In the genomic region with DNA sequence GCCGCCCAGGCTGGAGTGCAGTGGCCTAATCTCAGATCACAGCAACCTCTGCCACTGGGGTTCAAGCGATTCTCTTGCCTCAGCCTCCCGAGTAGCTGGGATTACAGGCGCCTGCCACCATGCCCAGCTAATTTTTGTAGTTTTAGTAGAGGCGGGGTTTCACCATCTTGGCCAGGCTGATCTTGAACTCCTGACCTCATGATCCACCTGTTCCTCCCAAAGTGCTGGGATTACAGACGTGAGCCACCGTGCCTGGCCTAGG, we compare ENCODE assay signal across 8 cellular contexts. TPM values are rescaled to one million over a fixed set of nuclear protein-coding genes. Genes with fewer than 3 reads are reported as not detected.
DNase-seq lines count a peak whose midpoint lies in the region; ATAC-seq, FAIRE-seq and TF ChIP-seq lines count a peak whose summit lies in the region.
"Not testable (repeated sequence)": the region's sequence is repeated elsewhere in the genome, so short reads cannot be mapped to it uniquely, and the experiment has no call there.

No MANE protein-coding gene starts in this region.

- H3K27ac ChIP-seq in CD4-positive, alpha-beta T cell (ENCODE audit: low read depth, low read length); astrocyte (ENCODE audit: low read depth, low read length): not testable (repeated sequence)
- peak overlapping the region in 1 of 2 donors; percentile 87 for H3K27ac ChIP-seq in liver (ENCODE audit: low read depth in 1 of 2, low read length in 2 of 2)

- POLR2A ChIA-PET in CD4-positive, alpha-beta T cell (lab: Charles Lee) = interaction anchor here (0.6 to 3.8 kb wide), 2 partner anchors 98 to 886 kb away, joined by 3 to 22 read pairs; partner anchors contain the start of gene CDPF1
- POLR2A ChIA-PET in activated CD8-positive, alpha-beta T cell treated with anti-CD3 and anti-CD28 coated beads, Interleukin-2, amount 10 ng/mL, durations not matched to agents 7 days and 5 days (lab: Charles Lee) = interaction anchor here (0.7 to 1.7 kb wide), 3 partner anchors 19 to 144 kb away, joined by 3 to 10 read pairs (median 3); no protein-coding TSS in a partner anchor

- H3K9ac ChIP-seq in astrocyte (ENCODE audit: low read length) = not testable (repeated sequence)
- H3K9ac ChIP-seq in liver (ENCODE audit: low read depth in 1 of 2, low read length in 2 of 2) = peak overlapping the region in 1 of 2 donors; percentile 59

- H3K79me2 ChIP-seq in astrocyte (ENCODE audit: insufficient read depth, low read length) = not testable (repeated sequence)

- TF ChIP-seq RAD21 in liver (IDR thresholded peaks at IDR 0.05) = not testable (repeated sequence)

- H3K4me2 ChIP-seq in astrocyte (ENCODE audit: low read length) = peak overlapping the region; percentile 98

- peak overlapping the region; percentile 64 for H3K27ac Mint-ChIP-seq in CD4-positive, alpha-beta T cell
- peak overlapping the region in 2 of 3 donors; percentile 91 to 94 for H3K27ac Mint-ChIP-seq in IgD-negative memory B cell
- not testable (repeated sequence) for H3K27ac Mint-ChIP-seq in activated CD8-positive, alpha-beta T cell treated with anti-CD3 and anti-CD28 coated beads, Interleukin-2, amount 10 ng/mL, durations not matched to agents 7 days and 5 days; astrocyte (ENCODE audit: unreplicated experiment); nephron progenitor cell
- peak overlapping the region; percentile 74 for H3K27ac Mint-ChIP-seq in stimulated activated memory B cell treated with anti-CD40 and anti-IgM and Interleukin-4, amounts not matched to agents 10 μg/mL and 1 μg/mL and 100 μg/mL, for 72 hours

- 34% methylated on average over 7 of the region's 7 CpGs for WGBS in liver

- H3K4me1 ChIP-seq in astrocyte (ENCODE audit: insufficient read depth, low read length) = peaks cover 11% of the 10 kb centered on the region
- H3K4me1 ChIP-seq in liver (ENCODE audit: control insufficient read depth in 4 of 4, insufficient read depth in 4 of 4, low read length in 3 of 4) = peaks cover 5 to 76% (median 56%) of the 10 kb centered on the region in 4 donors

- intact Hi-C loops in CD4-positive, alpha-beta T cell (cut with DNase I, micrococcal nuclease) = loop anchor here in 1 of 2 experiments (5.0 to 10.0 kb wide), 2 partner anchors 80 to 477 kb away; partner anchors contain the start of gene ATXN10

- peaks cover 40% of the 10 kb centered on the region for H3K36me3 Mint-ChIP-seq in CD4-positive, alpha-beta T cell (ENCODE audit: low read depth)
- not testable (repeated sequence) for H3K36me3 Mint-ChIP-seq in IgD-negative memory B cell; astrocyte (ENCODE audit: low read depth, unreplicated experiment); nephron progenitor cell (ENCODE audit: low read depth)
- H3K36me3 Mint-ChIP-seq in activated CD8-positive, alpha-beta T cell treated with anti-CD3 and anti-CD28 coated beads, Interleukin-2, amount 10 ng/mL, durations not matched to agents 7 days and 5 days (ENCODE audit: low read depth) = peaks cover 15% of the 10 kb centered on the region
- H3K36me3 Mint-ChIP-seq in stimulated activated memory B cell treated with anti-CD40 and anti-IgM and Interleukin-4, amounts not matched to agents 10 μg/mL and 1 μg/mL and 100 μg/mL, for 72 hours = peaks cover 23% of the 10 kb centered on the region

- not testable (repeated sequence) for FAIRE-seq in astrocyte (lab: Jason Lieb, UNC)

- not testable (repeated sequence) for DNase-seq in CD4-positive, alpha-beta T cell; activated CD8-positive, alpha-beta T cell treated with anti-CD3 and anti-CD28 coated beads, Interleukin-2, amount 10 ng/mL, durations not matched to agents 7 days and 5 days; astrocyte (ENCODE audit: low read depth); fibroblast of pulmonary artery (ENCODE audit: low read depth); nephron progenitor cell

- H3K9me3 Mint-ChIP-seq in CD4-positive, alpha-beta T cell; IgD-negative memory B cell; activated CD8-positive, alpha-beta T cell treated with anti-CD3 and anti-CD28 coated beads, Interleukin-2, amount 10 ng/mL, durations not matched to agents 7 days and 5 days (ENCODE audit: insufficient read depth); astrocyte (ENCODE audit: unreplicated experiment); nephron progenitor cell; stimulated activated memory B cell treated with anti-CD40 and anti-IgM and Interleukin-4, amounts not matched to agents 10 μg/mL and 1 μg/mL and 100 μg/mL, for 72 hours: not testable (repeated sequence)

- peaks cover 14% of the 10 kb centered on the region for H3K4me1 Mint-ChIP-seq in CD4-positive, alpha-beta T cell (ENCODE audit: low read depth)
- peaks cover 11 to 17% (median 14%) of the 10 kb centered on the region in 3 donors for H3K4me1 Mint-ChIP-seq in IgD-negative memory B cell
- H3K4me1 Mint-ChIP-seq in activated CD8-positive, alpha-beta T cell treated with anti-CD3 and anti-CD28 coated beads, Interleukin-2, amount 10 ng/mL, durations not matched to agents 7 days and 5 days (ENCODE audit: low read depth) = peaks cover 22% of the 10 kb centered on the region
- H3K4me1 Mint-ChIP-seq in astrocyte (ENCODE audit: low read depth, unreplicated experiment) = not testable (repeated sequence)
- H3K4me1 Mint-ChIP-seq in nephron progenitor cell = peaks cover 26% of the 10 kb centered on the region
- peaks cover 29% of the 10 kb centered on the region for H3K4me1 Mint-ChIP-seq in stimulated activated memory B cell treated with anti-CD40 and anti-IgM and Interleukin-4, amounts not matched to agents 10 μg/mL and 1 μg/mL and 100 μg/mL, for 72 hours

- not testable (repeated sequence) for H3K36me3 ChIP-seq in astrocyte (ENCODE audit: insufficient read depth, low read length); liver (ENCODE audit: control insufficient read depth in 4 of 4, insufficient read depth in 3 of 4, low read depth in 1 of 4, low read length in 3 of 4)

- not testable (repeated sequence) for H3K27me3 ChIP-seq in CD4-positive, alpha-beta T cell (ENCODE audit: control insufficient read depth, insufficient read depth, low read length); liver (ENCODE audit: control insufficient read depth in 4 of 4, insufficient read depth in 4 of 4, low read length in 3 of 4)
- H3K27me3 ChIP-seq in astrocyte (ENCODE audit: insufficient read depth, low read length) = peaks cover 17% of the 10 kb centered on the region

- H3K4me3 Mint-ChIP-seq in CD4-positive, alpha-beta T cell = peak overlapping the region; percentile 89
- peak overlapping the region in 3 of 4 donors; percentile 91 to 93 (median 92) for H3K4me3 Mint-ChIP-seq in IgD-negative memory B cell
- H3K4me3 Mint-ChIP-seq in activated CD8-positive, alpha-beta T cell treated with anti-CD3 and anti-CD28 coated beads, Interleukin-2, amount 10 ng/mL, durations not matched to agents 7 days and 5 days = peak overlapping the region; percentile 79
- peak overlapping the region; percentile 60 for H3K4me3 Mint-ChIP-seq in astrocyte (ENCODE audit: unreplicated experiment)
- H3K4me3 Mint-ChIP-seq in nephron progenitor cell = peak overlapping the region; percentile 76
- H3K4me3 Mint-ChIP-seq in stimulated activated memory B cell treated with anti-CD40 and anti-IgM and Interleukin-4, amounts not matched to agents 10 μg/mL and 1 μg/mL and 100 μg/mL, for 72 hours = peak overlapping the region; percentile 46

- H3K9me3 ChIP-seq in CD4-positive, alpha-beta T cell (ENCODE audit: control insufficient read depth, low read length); astrocyte (ENCODE audit: insufficient read depth, low read depth, low read length); liver (ENCODE audit: control insufficient read depth in 4 of 4, low read length in 3 of 4): not testable (repeated sequence)

- H4K20me1 ChIP-seq in astrocyte (ENCODE audit: insufficient read depth, low read length) = peaks cover 15% of the 10 kb centered on the region

- not testable (repeated sequence) for TF ChIP-seq CTCF in CD4-positive, alpha-beta T cell (IDR thresholded peaks at IDR 0.05); astrocyte (IDR thresholded peaks at IDR 0.05; ENCODE audit: insufficient read depth, low read depth, low read length); fibroblast of pulmonary artery (IDR thresholded peaks at IDR 0.05; ENCODE audit: low read length, missing control alignments); liver (IDR thresholded peaks at IDR 0.05; ENCODE audit: low read depth, low read length, missing input control); nephron progenitor cell (IDR thresholded peaks at IDR 0.05)

- not testable (repeated sequence) for H2AFZ ChIP-seq in astrocyte (ENCODE audit: low read depth, low read length)

- CTCF ChIA-PET in CD4-positive, alpha-beta T cell (lab: Charles Lee) = interaction anchor here (1.0 kb wide), 1 partner anchor 109 kb away, joined by 3 read pairs; no protein-coding TSS in a partner anchor
- CTCF ChIA-PET in activated CD8-positive, alpha-beta T cell treated with anti-CD3 and anti-CD28 coated beads, Interleukin-2, amount 10 ng/mL, durations not matched to agents 7 days and 5 days (lab: Charles Lee) = interaction anchor here (0.9 to 2.2 kb wide), 5 partner anchors 30 to 184 kb away, joined by 4 to 9 read pairs (median 5); partner anchors contain the start of genes CDPF1 and TRMU

- ATAC-seq in CD4-positive, alpha-beta T cell (ENCODE audit: poor library complexity); activated CD8-positive, alpha-beta T cell treated with anti-CD3 and anti-CD28 coated beads, Interleukin-2, amount 10 ng/mL, durations not matched to agents 7 days and 5 days; stimulated activated memory B cell treated with anti-CD40 and anti-IgM and Interleukin-4, amounts not matched to agents 10 μg/mL and 1 μg/mL and 100 μg/mL, for 72 hours: not testable (repeated sequence)

- not testable (repeated sequence) for H3K4me3 ChIP-seq in astrocyte (ENCODE audit: insufficient read depth, low read depth, low read length)
- H3K4me3 ChIP-seq in fibroblast of pulmonary artery (replicated peaks; ENCODE audit: low read depth, low read length) (peak overlapping the region; percentile 82), liver (ENCODE audit: low read depth in 1 of 3, low read length in 3 of 3) (peak overlapping the region; percentile 27 to 90 (median 85))

- H3K27me3 Mint-ChIP-seq in CD4-positive, alpha-beta T cell; IgD-negative memory B cell; stimulated activated memory B cell treated with anti-CD40 and anti-IgM and Interleukin-4, amounts not matched to agents 10 μg/mL and 1 μg/mL and 100 μg/mL, for 72 hours: not testable (repeated sequence)
- H3K27me3 Mint-ChIP-seq in activated CD8-positive, alpha-beta T cell treated with anti-CD3 and anti-CD28 coated beads, Interleukin-2, amount 10 ng/mL, durations not matched to agents 7 days and 5 days (ENCODE audit: low read depth) = peaks cover 17% of the 10 kb centered on the region
- H3K27me3 Mint-ChIP-seq in astrocyte (ENCODE audit: low read depth, unreplicated experiment) (peaks cover 25% of the 10 kb centered on the region), nephron progenitor cell (ENCODE audit: low read depth, poor library complexity) (peaks cover 74% of the 10 kb centered on the region)

RNA-seq across cellular contexts. Expression of gene PPARA, which starts 1.8 kb away (rescaled TPM):
- total RNA-seq in CD4-positive, alpha-beta T cell = 1 to 10 TPM; 9.1 to 9.3 TPM
- 7.1 TPM for polyA plus RNA-seq in IgD-negative memory B cell
- 10 to 100 TPM; 17.9 to 18.1 TPM for total RNA-seq in activated CD8-positive, alpha-beta T cell treated with anti-CD3 and anti-CD28 coated beads, Interleukin-2, amount 10 ng/mL, durations not matched to agents 7 days and 5 days
- 8.4 and 9.6 TPM in 2 replicates for total RNA-seq in astrocyte
- 10 to 100 TPM; 47.5 to 78.8 TPM for total RNA-seq in liver
- 10 to 100 TPM; 31.2 to 35.1 TPM for polyA plus RNA-seq in liver
